21 cellular contexts compared by ENCODE assay signal in genomic region chr20:47600967-47601547, GRCh38.
"Had no signal": no experiment of that assay in that cellular context is flagged by ENCODE, and none has a peak within 500 bp of the region (broad histone marks: within the 10 kb centered on the region; RNA-seq: fewer than 3 reads in every experiment).

No MANE protein-coding gene starts in this region.

- DNase-seq: activated CD4-positive, alpha-beta T cell treated with anti-CD3 and anti-CD28 coated beads, Interleukin-2, amount 50 U/mL, for 1 hour; activated effector memory CD4-positive, alpha-beta T cell treated with Interleukin-2 at 50 U/mL for 16 hours; activated naive CD8-positive, alpha-beta T cell treated with anti-CD3 and anti-CD28 coated beads, Interleukin-2, amount 10 ng/mL, durations not matched to agents 7 days and 5 days; central memory CD4-positive, alpha-beta T cell; cortex of kidney; effector CD8-positive, alpha-beta T cell; esophagus squamous epithelium; islet precursor cell; left ventricle myocardium inferior; natural killer cell; occipital lobe; stimulated activated CD4-positive, alpha-beta T cell treated with anti-CD3 and anti-CD28 coated beads, Interleukin-15, amount 100 ng/mL, for 24 hours; stimulated activated CD4-positive, alpha-beta T cell treated with anti-CD3 and anti-CD28 coated beads, Interleukin-4, amount 100 ng/mL, for 1 hour; stimulated activated naive CD4-positive, alpha-beta T cell treated with Interleukin-2 at 50 U/mL for 16 hours; substantia nigra; T-helper 2 cell had no signal

- H3K36me3 ChIP-seq: left ventricle myocardium inferior, vagina had no signal

- H3K27ac ChIP-seq: esophagus squamous epithelium, hepatocyte, tibial nerve, vagina had no signal

- H3K4me2 ChIP-seq: hepatocyte had no signal

- H3K4me3 ChIP-seq: esophagus squamous epithelium, hepatocyte, left ventricle myocardium inferior, tibial nerve, vagina had no signal

- ATAC-seq: activated CD4-positive, CD25-positive, alpha-beta regulatory T cell treated with anti-CD3 and anti-CD28 coated beads, Interleukin-2, amount 50 U/mL, for 24 hours; natural killer cell had no signal

- H3K9me3 ChIP-seq: esophagus squamous epithelium, vagina had no signal

- H3K27me3 ChIP-seq: esophagus squamous epithelium, hepatocyte, tibial nerve, vagina had no signal

- H2AFZ ChIP-seq: hepatocyte had no signal

- FAIRE-seq: endothelial cell of umbilical vein had no signal
